9 cellular contexts compared by ENCODE assay signal in genomic region chr11:14973621-14974020, GRCh38. TPM values are rescaled to one million over a fixed set of nuclear protein-coding genes. Genes with fewer than 3 reads are reported as not detected.
DNase-seq lines count a peak whose midpoint lies in the region; ATAC-seq, FAIRE-seq and TF ChIP-seq lines count a peak whose summit lies in the region.
"Had no signal": no experiment of that assay in that cellular context is flagged by ENCODE, and none has a peak within 500 bp of the region (broad histone marks: within the 10 kb centered on the region; RNA-seq: fewer than 3 reads in every experiment).

No MANE protein-coding gene starts in this region.

- no peak overlapping the region for H3K27ac Mint-ChIP-seq in activated naive CD4-positive, alpha-beta T cell treated with anti-CD3 and anti-CD28 coated beads, Interleukin-2, amount 50 U/mL, for 24 hours
- H3K27ac Mint-ChIP-seq in stimulated activated naive CD8-positive, alpha-beta T cell treated with anti-CD3 and anti-CD28 coated beads, Interleukin-15, amount 100 ng/mL, for 72 hours, result no peak overlapping the region

- peaks cover 34% of the 10 kb centered on the region for H3K4me1 Mint-ChIP-seq in activated naive CD4-positive, alpha-beta T cell treated with anti-CD3 and anti-CD28 coated beads, Interleukin-2, amount 50 U/mL, for 24 hours
- H3K4me1 Mint-ChIP-seq in stimulated activated naive CD8-positive, alpha-beta T cell treated with anti-CD3 and anti-CD28 coated beads, Interleukin-15, amount 100 ng/mL, for 72 hours, result peaks cover 38% of the 10 kb centered on the region

- H3K36me3 ChIP-seq in keratinocyte (ENCODE audit: control insufficient read depth in 2 of 2, extremely low read depth in 1 of 2, insufficient read depth in 2 of 2, low read length in 2 of 2), result no peaks in the 10 kb centered on the region

- no peak for DNase-seq in keratinocyte (ENCODE audit: low read depth, low spot score)
- DNase-seq in stimulated activated naive CD8-positive, alpha-beta T cell treated with anti-CD3 and anti-CD28 coated beads, Interleukin-15, amount 100 ng/mL, for 72 hours, result peak; percentile 53 to 57
- DNase-seq in urothelium cell line (ENCODE audit: low spot score), result no peak
- no peak for DNase-seq in GM19240 (ENCODE audit: insufficient read length, low spot score)

- peaks cover 58% of the 10 kb centered on the region for H3K27me3 Mint-ChIP-seq in activated naive CD4-positive, alpha-beta T cell treated with anti-CD3 and anti-CD28 coated beads, Interleukin-2, amount 50 U/mL, for 24 hours
- peaks cover 87% of the 10 kb centered on the region for H3K27me3 Mint-ChIP-seq in stimulated activated naive CD8-positive, alpha-beta T cell treated with anti-CD3 and anti-CD28 coated beads, Interleukin-15, amount 100 ng/mL, for 72 hours

- H3K79me2 ChIP-seq in keratinocyte (ENCODE audit: control insufficient read depth, insufficient read depth, low read length), result no peaks in the 10 kb centered on the region

- peaks cover 74% of the 10 kb centered on the region for H3K27me3 ChIP-seq in keratinocyte (ENCODE audit: control insufficient read depth, extremely low read depth, insufficient read depth, low read length)

- peak; percentile 48 for ATAC-seq in GM18858 (IDR thresholded peaks at IDR 0.05; ENCODE audit: unreplicated experiment)
- ATAC-seq in HG03432 (IDR thresholded peaks at IDR 0.05; ENCODE audit: unreplicated experiment), result peak; percentile 46
- ATAC-seq in stimulated activated naive CD8-positive, alpha-beta T cell treated with anti-CD3 and anti-CD28 coated beads, Interleukin-15, amount 100 ng/mL, for 72 hours, result peak; percentile 61
- no peak for ATAC-seq in GM18861 (IDR thresholded peaks at IDR 0.05; ENCODE audit: unreplicated experiment)

- H3K4me3 ChIP-seq in keratinocyte (ENCODE audit: control insufficient read depth in 2 of 3, extremely low read depth in 1 of 3, insufficient read depth in 2 of 3, low read depth in 1 of 3, low read length in 3 of 3), result no peak overlapping the region

- peak overlapping the region; percentile 30 for H3K4me2 ChIP-seq in keratinocyte (ENCODE audit: control insufficient read depth, extremely low read depth, insufficient read depth, low read depth, low read length)

- H3K9me1 ChIP-seq in keratinocyte (ENCODE audit: control insufficient read depth, extremely low read depth, insufficient read depth, low read length), result no peaks in the 10 kb centered on the region

- no peak overlapping the region for H3K27ac ChIP-seq in keratinocyte (ENCODE audit: control insufficient read depth, insufficient read depth, low read length)

- H3K4me1 ChIP-seq in keratinocyte (ENCODE audit: control insufficient read depth, extremely low read depth, insufficient read depth, low read length), result peaks cover 11% of the 10 kb centered on the region

- H4K20me1 ChIP-seq in keratinocyte (ENCODE audit: control insufficient read depth, extremely low read depth, insufficient read depth, low read length), result no peaks in the 10 kb centered on the region

- no peak overlapping the region for H3K9ac ChIP-seq in keratinocyte (ENCODE audit: control insufficient read depth, extremely low read depth, insufficient read depth, low read length)

- no peaks in the 10 kb centered on the region for H3K9me3 ChIP-seq in keratinocyte (ENCODE audit: control insufficient read depth, low read depth, low read length)

- dilution Hi-C loops in keratinocyte (cut with MboI; ENCODE audit: extremely low pct_ligation_motif_present, low sequenced_read_pairs), result no loop called here

- no peaks in the 10 kb centered on the region for H3K36me3 Mint-ChIP-seq in activated naive CD4-positive, alpha-beta T cell treated with anti-CD3 and anti-CD28 coated beads, Interleukin-2, amount 50 U/mL, for 24 hours

- peak overlapping the region; percentile 83 for H3K4me3 Mint-ChIP-seq in activated naive CD4-positive, alpha-beta T cell treated with anti-CD3 and anti-CD28 coated beads, Interleukin-2, amount 50 U/mL, for 24 hours
- peak overlapping the region; percentile 80 to 85 for H3K4me3 Mint-ChIP-seq in stimulated activated naive CD8-positive, alpha-beta T cell treated with anti-CD3 and anti-CD28 coated beads, Interleukin-15, amount 100 ng/mL, for 72 hours

- no peak for TF ChIP-seq CTCF in keratinocyte (optimal IDR thresholded peaks at IDR 0.05 in 1 of 3, IDR thresholded peaks at IDR 0.05 in 1 of 3, conservative IDR thresholded peaks at IDR 0.05 in 1 of 3; ENCODE audit: extremely low read depth in 1 of 3, insufficient read depth in 2 of 3, low read length in 3 of 3)

- no peaks in the 10 kb centered on the region for H3K9me3 Mint-ChIP-seq in activated naive CD4-positive, alpha-beta T cell treated with anti-CD3 and anti-CD28 coated beads, Interleukin-2, amount 50 U/mL, for 24 hours
- no peaks in the 10 kb centered on the region for H3K9me3 Mint-ChIP-seq in stimulated activated naive CD8-positive, alpha-beta T cell treated with anti-CD3 and anti-CD28 coated beads, Interleukin-15, amount 100 ng/mL, for 72 hours

- FAIRE-seq in keratinocyte (lab: Jason Lieb, UNC) (no peak), urothelium cell line (lab: Jason Lieb, UNC) (no peak)
- FAIRE-seq: endometrium had no signal

- H2AFZ ChIP-seq in keratinocyte (ENCODE audit: control insufficient read depth, low read length), result no peak overlapping the region

RNA-seq across cellular contexts. Expression of gene CALCA, which starts 1.5 kb away (rescaled TPM):
- polyA plus RNA-seq in keratinocyte, result not detected in 3 replicates
- not detected for polyA plus RNA-seq in keratinocyte (2011; ENCODE audit: low read depth)
- polyA plus RNA-seq in keratinocyte (2011; cell fraction: cytosol; rRNA removed), result not detected in 2 replicates
- not detected in 2 replicates for polyA plus RNA-seq in keratinocyte (2011; cell fraction: nucleus; rRNA removed)
- polyA plus RNA-seq in keratinocyte (2012; ENCODE audit: low replicate concordance), result not detected in 2 replicates
- polyA minus RNA-seq in keratinocyte, result not detected in 3 replicates
- not detected for polyA minus RNA-seq in keratinocyte (2011; cell fraction: cytosol; rRNA and poly(A)+ RNA removed)
- polyA minus RNA-seq in keratinocyte (2011; cell fraction: nucleus; rRNA and poly(A)+ RNA removed), result not detected in 2 replicates

Comparison
In these comparisons a context has a peak if more than half of its experiments do, and no peak if none do; other contexts are left out.
1. DNase-seq: peak in stimulated activated naive CD8-positive, alpha-beta T cell treated with anti-CD3 and anti-CD28 coated beads, Interleukin-15, amount 100 ng/mL, for 72 hours (2 of 2); none in keratinocyte (single experiment), urothelium cell line (single experiment) and GM19240 (single experiment).